Comparison of ENCODE assay signal across 34 cellular contexts in the genomic region with DNA sequence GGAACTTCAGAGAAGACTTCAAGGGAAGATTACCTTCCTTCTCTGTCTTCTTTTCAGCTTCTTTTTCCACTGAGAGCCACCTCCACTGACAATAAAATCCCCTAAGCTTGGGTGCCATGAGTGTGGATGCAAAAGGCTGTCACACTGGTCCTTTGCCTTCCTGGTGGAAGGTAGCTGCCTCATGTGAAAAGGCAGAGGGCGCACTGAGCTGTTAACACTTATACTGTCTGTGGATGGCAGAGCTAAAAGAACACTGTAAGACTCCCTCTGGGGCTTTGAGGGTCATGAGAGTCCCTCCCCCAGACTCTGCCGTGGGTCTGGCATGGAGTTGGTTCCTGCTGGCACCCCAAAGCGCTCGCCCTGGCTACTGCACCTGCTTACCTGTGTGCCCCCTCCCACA.
"Had no signal": no experiment of that assay in that cellular context is flagged by ENCODE, and none has a peak within 500 bp of the region (broad histone marks: within the 10 kb centered on the region; RNA-seq: fewer than 3 reads in every experiment).

No MANE protein-coding gene starts in this region.

- H3K36me3 Mint-ChIP-seq: activated CD4-positive, alpha-beta memory T cell treated with anti-CD3 and anti-CD28 coated beads for 36 hours; activated CD8-positive, alpha-beta memory T cell treated with anti-CD3 and anti-CD28 coated beads, Interleukin-2, amount 10 ng/mL, durations not matched to agents 7 days and 5 days; activated naive CD4-positive, alpha-beta T cell treated with anti-CD3 and anti-CD28 coated beads, Interleukin-2, amount 50 U/mL, for 24 hours; activated naive CD8-positive, alpha-beta T cell treated with anti-CD3 and anti-CD28 coated beads for 36 hours had no signal

- H3K4me3 Mint-ChIP-seq: activated CD4-positive, alpha-beta memory T cell treated with anti-CD3 and anti-CD28 coated beads for 36 hours; activated CD4-positive, alpha-beta T cell treated with anti-CD3 and anti-CD28 coated beads for 36 hours; activated CD4-positive, alpha-beta T cell treated with anti-CD3 and anti-CD28 coated beads, Interleukin-2, amount 10 ng/mL, durations not matched to agents 24 days and 14 days; activated CD8-positive, alpha-beta memory T cell treated with anti-CD3 and anti-CD28 coated beads, Interleukin-2, amount 10 ng/mL, durations not matched to agents 7 days and 5 days; activated CD8-positive, alpha-beta T cell treated with anti-CD3 and anti-CD28 coated beads, Interleukin-2, amount 10 ng/mL, durations not matched to agents 7 days and 5 days; activated naive CD4-positive, alpha-beta T cell treated with anti-CD3 and anti-CD28 coated beads for 36 hours; activated naive CD4-positive, alpha-beta T cell treated with anti-CD3 and anti-CD28 coated beads, Interleukin-2, amount 50 U/mL, for 24 hours; activated naive CD8-positive, alpha-beta T cell treated with anti-CD3 and anti-CD28 coated beads for 36 hours; activated naive CD8-positive, alpha-beta T cell treated with anti-CD3 and anti-CD28 coated beads, Interleukin-2, amount 50 U/mL, for 24 hours; activated T-helper 1 cell treated with anti-CD3 and anti-CD28 coated beads, Interleukin-12 subunit alpha, Interleukin-12 subunit beta, Interleukin-2, Interleukin-4 antibody, amounts not matched to agents 30 ng/mL and 10 ng/mL and 1 ng/mL, durations not matched to agents 14 hours and 24 hours and 36 hours; T-helper 17 cell; T-helper 2 cell treated with Interferon-gamma antibody and Interleukin-4, amounts not matched to agents 5 μg/mL and 100 μg/mL, for 36 hours had no signal

- H3K9me3 Mint-ChIP-seq: activated CD4-positive, alpha-beta T cell treated with anti-CD3 and anti-CD28 coated beads, Interleukin-2, amount 10 ng/mL, durations not matched to agents 24 days and 14 days; activated naive CD4-positive, alpha-beta T cell treated with anti-CD3 and anti-CD28 coated beads, Interleukin-2, amount 50 U/mL, for 24 hours had no signal

- H3K4me1 ChIP-seq: adrenal gland, body of pancreas, colonic mucosa, esophagus muscularis mucosa, foreskin keratinocyte, gastrocnemius medialis, heart left ventricle had no signal

- H3K36me3 ChIP-seq: adrenal gland, colonic mucosa, esophagus muscularis mucosa, gastrocnemius medialis, heart left ventricle, WERI-Rb-1 had no signal

- DNase-seq: activated CD4-positive, alpha-beta memory T cell treated with anti-CD3 and anti-CD28 coated beads for 36 hours; activated CD4-positive, alpha-beta T cell treated with anti-CD3 and anti-CD28 coated beads for 36 hours; activated CD4-positive, alpha-beta T cell treated with anti-CD3 and anti-CD28 coated beads, Interleukin-2, amount 10 ng/mL, durations not matched to agents 24 days and 14 days; activated CD4-positive, CD25-positive, alpha-beta regulatory T cell; activated CD4-positive, CD25-positive, alpha-beta regulatory T cell treated with anti-CD3 and anti-CD28 coated beads, Interleukin-2, amount 50 U/mL, for 72 hours; activated CD8-positive, alpha-beta memory T cell treated with anti-CD3 and anti-CD28 coated beads, Interleukin-2, amount 10 ng/mL, durations not matched to agents 7 days and 5 days; activated CD8-positive, alpha-beta memory T cell treated with anti-CD3 and anti-CD28 coated beads, Interleukin-2, amount 50 U/mL, for 4 hours; activated CD8-positive, alpha-beta T cell treated with anti-CD3 and anti-CD28 coated beads, Interleukin-2, amount 10 ng/mL, durations not matched to agents 7 days and 5 days; activated effector memory CD4-positive, alpha-beta T cell treated with anti-CD3 and anti-CD28 coated beads, Interleukin-2, amount 50 U/mL, for 16 hours; activated naive CD4-positive, alpha-beta T cell treated with anti-CD3 and anti-CD28 coated beads for 36 hours; activated naive CD8-positive, alpha-beta T cell treated with anti-CD3 and anti-CD28 coated beads for 36 hours; activated naive CD8-positive, alpha-beta T cell treated with anti-CD3 and anti-CD28 coated beads, Interleukin-2, amount 50 U/mL, for 24 hours; activated T-cell treated with anti-CD3 and anti-CD28 coated beads, Interleukin-2, amount 50 U/mL, for 1 hour; activated T-cell treated with anti-CD3 and anti-CD28 coated beads, Interleukin-2, amount 50 U/mL, for 48 hours; adrenal gland; amygdala; aorta; body of pancreas; caudate nucleus; colonic mucosa; effector memory CD4-positive, alpha-beta T cell; erythroblast; foreskin keratinocyte; gastrocnemius medialis; glutamatergic neuron; heart left ventricle; T-helper 17 cell; T1000; WERI-Rb-1 had no signal

- H3K9me3 ChIP-seq: adrenal gland, body of pancreas, colonic mucosa, gastrocnemius medialis had no signal

- H3K27ac Mint-ChIP-seq: activated CD4-positive, alpha-beta memory T cell treated with anti-CD3 and anti-CD28 coated beads for 36 hours; activated CD4-positive, alpha-beta T cell treated with anti-CD3 and anti-CD28 coated beads for 36 hours; activated CD4-positive, alpha-beta T cell treated with anti-CD3 and anti-CD28 coated beads, Interleukin-2, amount 10 ng/mL, durations not matched to agents 24 days and 14 days; activated CD8-positive, alpha-beta memory T cell treated with anti-CD3 and anti-CD28 coated beads, Interleukin-2, amount 10 ng/mL, durations not matched to agents 7 days and 5 days; activated CD8-positive, alpha-beta T cell treated with anti-CD3 and anti-CD28 coated beads, Interleukin-2, amount 10 ng/mL, durations not matched to agents 7 days and 5 days; activated naive CD4-positive, alpha-beta T cell treated with anti-CD3 and anti-CD28 coated beads for 36 hours; activated naive CD4-positive, alpha-beta T cell treated with anti-CD3 and anti-CD28 coated beads, Interleukin-2, amount 50 U/mL, for 24 hours; activated naive CD8-positive, alpha-beta T cell treated with anti-CD3 and anti-CD28 coated beads for 36 hours; activated naive CD8-positive, alpha-beta T cell treated with anti-CD3 and anti-CD28 coated beads, Interleukin-2, amount 50 U/mL, for 24 hours; activated T-helper 1 cell treated with anti-CD3 and anti-CD28 coated beads, Interleukin-12 subunit alpha, Interleukin-12 subunit beta, Interleukin-2, Interleukin-4 antibody, amounts not matched to agents 30 ng/mL and 10 ng/mL and 1 ng/mL, durations not matched to agents 14 hours and 24 hours and 36 hours; activated T-helper 2 cell treated with anti-CD3 and anti-CD28 coated beads, Interferon-gamma antibody, Interleukin-2, Interleukin-4, amounts not matched to agents 10 μg/mL and 5 μg/mL and 100 μg/mL, durations not matched to agents 14 hours and 24 hours and 36 hours; T-helper 17 cell; T-helper 2 cell treated with Interferon-gamma antibody and Interleukin-4, amounts not matched to agents 5 μg/mL and 100 μg/mL, for 36 hours had no signal

- H3K27ac ChIP-seq: adrenal gland, body of pancreas, colonic mucosa, esophagus muscularis mucosa, foreskin keratinocyte, gastrocnemius medialis, heart left ventricle, WERI-Rb-1 had no signal

- H3K4me1 Mint-ChIP-seq: activated CD4-positive, alpha-beta T cell treated with anti-CD3 and anti-CD28 coated beads for 36 hours; activated CD4-positive, alpha-beta T cell treated with anti-CD3 and anti-CD28 coated beads, Interleukin-2, amount 10 ng/mL, durations not matched to agents 24 days and 14 days; activated CD8-positive, alpha-beta memory T cell treated with anti-CD3 and anti-CD28 coated beads, Interleukin-2, amount 10 ng/mL, durations not matched to agents 7 days and 5 days; activated naive CD4-positive, alpha-beta T cell treated with anti-CD3 and anti-CD28 coated beads, Interleukin-2, amount 50 U/mL, for 24 hours; activated naive CD8-positive, alpha-beta T cell treated with anti-CD3 and anti-CD28 coated beads for 36 hours; activated naive CD8-positive, alpha-beta T cell treated with anti-CD3 and anti-CD28 coated beads, Interleukin-2, amount 50 U/mL, for 24 hours; T-helper 17 cell had no signal

- H3K27me3 ChIP-seq: adrenal gland, body of pancreas, colonic mucosa, esophagus muscularis mucosa, foreskin keratinocyte, gastrocnemius medialis, heart left ventricle had no signal

- H3K27me3 Mint-ChIP-seq: activated CD4-positive, alpha-beta memory T cell treated with anti-CD3 and anti-CD28 coated beads for 36 hours; activated CD4-positive, alpha-beta T cell treated with anti-CD3 and anti-CD28 coated beads for 36 hours; activated CD4-positive, alpha-beta T cell treated with anti-CD3 and anti-CD28 coated beads, Interleukin-2, amount 10 ng/mL, durations not matched to agents 24 days and 14 days; activated CD8-positive, alpha-beta memory T cell treated with anti-CD3 and anti-CD28 coated beads, Interleukin-2, amount 10 ng/mL, durations not matched to agents 7 days and 5 days; activated naive CD4-positive, alpha-beta T cell treated with anti-CD3 and anti-CD28 coated beads, Interleukin-2, amount 50 U/mL, for 24 hours; activated naive CD8-positive, alpha-beta T cell treated with anti-CD3 and anti-CD28 coated beads for 36 hours; activated naive CD8-positive, alpha-beta T cell treated with anti-CD3 and anti-CD28 coated beads, Interleukin-2, amount 50 U/mL, for 24 hours; T-helper 17 cell had no signal

- ATAC-seq: activated CD4-positive, alpha-beta T cell treated with anti-CD3 and anti-CD28 coated beads for 36 hours; activated CD8-positive, alpha-beta memory T cell treated with anti-CD3 and anti-CD28 coated beads, Interleukin-2, amount 10 ng/mL, durations not matched to agents 7 days and 5 days; activated CD8-positive, alpha-beta T cell treated with anti-CD3 and anti-CD28 coated beads, Interleukin-2, amount 10 ng/mL, durations not matched to agents 7 days and 5 days; activated naive CD8-positive, alpha-beta T cell treated with anti-CD3 and anti-CD28 coated beads, Interleukin-2, amount 50 U/mL, for 24 hours; body of pancreas; foreskin keratinocyte; gastrocnemius medialis; heart left ventricle; T-helper 17 cell had no signal

- H3K4me3 ChIP-seq: adrenal gland, body of pancreas, colonic mucosa, esophagus muscularis mucosa, gastrocnemius medialis, heart left ventricle had no signal
